ENCODE assay signal across 11 cellular contexts in the genomic region with DNA sequence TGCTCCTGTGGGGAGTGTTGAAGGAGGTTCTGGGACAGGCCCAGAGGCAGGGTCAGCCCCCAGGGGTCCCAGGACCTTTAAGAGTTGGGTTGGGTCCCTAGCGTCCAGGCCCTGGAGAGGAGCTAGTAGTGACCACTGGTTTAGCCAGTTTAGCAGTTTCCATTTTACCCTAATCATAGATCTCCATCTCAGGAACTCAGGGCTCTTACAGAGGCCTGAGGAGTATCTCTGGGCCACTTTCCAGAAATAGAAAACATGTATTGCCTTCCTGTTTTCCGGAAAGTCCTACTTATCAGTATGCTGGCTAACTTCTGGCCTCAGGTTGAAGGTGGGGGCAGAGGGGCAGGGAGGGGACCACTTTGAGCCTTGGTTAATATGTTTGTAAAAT. TPM values are rescaled to one million over a fixed set of nuclear protein-coding genes. Genes with fewer than 3 reads are reported as not detected.
DNase-seq lines count a peak whose midpoint lies in the region; ATAC-seq and TF ChIP-seq lines count a peak whose summit lies in the region.
"Had no signal": no experiment of that assay in that cellular context is flagged by ENCODE, and none has a peak within 500 bp of the region (broad histone marks: within the 10 kb centered on the region; RNA-seq: fewer than 3 reads in every experiment).

No MANE protein-coding gene starts in this region.

- DNase-seq in LoVo (ENCODE audit: low spot score): no peak
- no peak for DNase-seq in NCI-H187 treated with DMSO at 0.1 percent for 48 hours (lab: John Stamatoyannopoulos, UW)
- DNase-seq in coronary artery (ENCODE audit: low spot score): no peak
- no peak for DNase-seq in COLO829 (ENCODE audit: low spot score)
- DNase-seq: CD8-positive, alpha-beta memory T cell had no signal

- no peaks in the 10 kb centered on the region for H3K27me3 ChIP-seq in BLaER1 treated with 17β-estradiol and CSF1 and Interleukin-3, amounts not matched to agents 10 nM and 100 nM
- H3K27me3 ChIP-seq in muscle layer of duodenum (ENCODE audit: low read depth, low read length): no peaks in the 10 kb centered on the region

- H3K9me3 ChIP-seq in BLaER1 treated with 17β-estradiol and CSF1 and Interleukin-3, amounts not matched to agents 10 nM and 100 nM (replicated peaks in 1 of 11): peaks cover 0 to 17% (median 3%) of the 10 kb centered on the region in 11 experiments; a peak in 13 of 22 replicates
- no peaks in the 10 kb centered on the region for H3K9me3 ChIP-seq in muscle layer of duodenum (ENCODE audit: control insufficient read depth in 1 of 2, low read length in 2 of 2)
- H3K9me3 ChIP-seq: HAP-1 had no signal

- no peak for TF ChIP-seq CTCF in coronary artery (IDR thresholded peaks at IDR 0.05)

- H3K9ac ChIP-seq in BLaER1 treated with 17β-estradiol and CSF1 and Interleukin-3, amounts not matched to agents 10 nM and 100 nM: peak overlapping the region; percentile 49 to 75 (median 67)

- H3K4me2 ChIP-seq in BLaER1 treated with 17β-estradiol and CSF1 and Interleukin-3, amounts not matched to agents 10 nM and 100 nM: peak overlapping the region; percentile 49 to 80 (median 65)

- peak; percentile 6 for ATAC-seq in HG03280 (IDR thresholded peaks at IDR 0.05; ENCODE audit: unreplicated experiment)

- peak overlapping the region; percentile 59 to 90 (median 85); a peak in 21 of 22 replicates for H3K27ac ChIP-seq in BLaER1 treated with 17β-estradiol and CSF1 and Interleukin-3, amounts not matched to agents 10 nM and 100 nM
- H3K27ac ChIP-seq in adipose tissue (ENCODE audit: low read depth, low read length): peak overlapping the region; percentile 55
- H3K27ac ChIP-seq in muscle layer of duodenum (ENCODE audit: low read length): peak overlapping the region; percentile 2
- H3K27ac ChIP-seq in coronary artery: peak overlapping the region in 1 of 2 donors; percentile 41

- H3K4me3 ChIP-seq in BLaER1 treated with 17β-estradiol and CSF1 and Interleukin-3, amounts not matched to agents 10 nM and 100 nM: no peak overlapping the region
- H3K4me3 ChIP-seq in muscle layer of duodenum (ENCODE audit: low read depth in 1 of 2, low read length in 2 of 2): no peak overlapping the region
- H3K4me3 ChIP-seq in coronary artery: no peak overlapping the region
- H3K4me3 ChIP-seq: HAP-1, K562 had no signal

- H3K4me1 ChIP-seq in BLaER1 treated with 17β-estradiol and CSF1 and Interleukin-3, amounts not matched to agents 10 nM and 100 nM: peaks cover 15 to 34% (median 24%) of the 10 kb centered on the region in 10 experiments
- H3K4me1 ChIP-seq in muscle layer of duodenum (ENCODE audit: control insufficient read depth in 1 of 2, insufficient read depth in 2 of 2, low read length in 2 of 2): peaks cover 3 to 5% of the 10 kb centered on the region in 2 donors
- H3K4me1 ChIP-seq: HAP-1 had no signal

- H3K36me3 ChIP-seq in BLaER1 treated with 17β-estradiol and CSF1 and Interleukin-3, amounts not matched to agents 10 nM and 100 nM: peaks cover 85 to 98% (median 90%) of the 10 kb centered on the region in 11 experiments
- no peaks in the 10 kb centered on the region for H3K36me3 ChIP-seq in muscle layer of duodenum (ENCODE audit: control insufficient read depth in 1 of 2, insufficient read depth in 2 of 2, low read length in 2 of 2)
- H3K36me3 ChIP-seq: HAP-1 had no signal

- WGBS in adipose tissue, 3 donors: 43 to 70% (median 52%) methylated on average over 2 of the region's 2 CpGs

- peaks cover 0 to 9% (median 0%) of the 10 kb centered on the region in 11 experiments; a peak in 3 of 22 replicates for H4K20me1 ChIP-seq in BLaER1 treated with 17β-estradiol and CSF1 and Interleukin-3, amounts not matched to agents 10 nM and 100 nM

RNA-seq across cellular contexts. Expression of a gene that starts 13.5 kb away (rescaled TPM):
- polyA plus RNA-seq in adipose tissue: 10 to 100 TPM in 2 of 3 donors, 1 to 10 TPM in 1; 1.9 to 43.9 (median 27.8) TPM

RNA-seq across cellular contexts. Expression of a gene that starts 39.1 kb away (rescaled TPM):
- 1 to 10 TPM in 2 of 3 donors, under 1 TPM in 1; 0.89 to 8.6 (median 4.9) TPM for polyA plus RNA-seq in adipose tissue

RNA-seq across cellular contexts. Expression of a gene that starts 57.5 kb away (rescaled TPM):
- not detected for polyA plus RNA-seq in adipose tissue
- polyA plus RNA-seq: CD8-positive, alpha-beta memory T cell; K562 had no signal
